ENCODE assay signal across 1 cellular context in the genomic region with DNA sequence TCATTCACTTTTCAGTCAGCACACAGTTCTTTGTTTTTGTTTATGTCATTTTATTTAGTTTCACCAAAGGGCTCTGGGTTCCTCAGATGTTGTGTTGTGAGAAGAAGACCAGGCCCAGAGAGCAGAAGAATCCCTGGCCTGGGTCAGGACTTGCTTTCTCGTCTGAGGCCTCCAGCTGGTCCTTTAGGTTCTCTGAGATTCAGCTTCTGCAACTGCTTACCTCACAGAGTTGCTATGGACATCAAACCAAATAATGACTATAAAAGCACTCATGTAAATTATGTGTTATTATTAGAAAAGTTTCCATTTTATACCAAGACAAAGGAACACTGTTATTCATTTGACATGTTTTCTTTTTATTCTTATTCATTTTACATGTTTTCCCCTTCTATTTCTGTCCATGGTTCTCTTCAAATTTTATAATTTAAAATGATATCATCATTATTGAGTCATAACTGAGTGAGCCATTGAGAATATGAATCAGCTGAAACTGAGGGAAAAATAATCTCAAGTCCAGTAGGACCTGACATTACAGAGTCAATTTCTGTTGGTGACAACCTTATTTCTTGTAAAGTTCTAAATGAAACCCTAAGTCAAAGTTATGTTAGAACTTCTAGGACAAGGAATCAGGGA.
TF ChIP-seq lines count a peak whose summit lies in the region.

No MANE protein-coding gene starts in this region.

TF ChIP-seq in GM12878, 131 proteins besides CTCF, POLR2A, EP300 and RAD21 (continued from another document):
- TF ChIP-seq HDGF (IDR thresholded peaks at IDR 0.05) (no peak), YY1 (IDR thresholded peaks at IDR 0.05; ENCODE audit: low read depth, low read length) (no peak), EZH2 (IDR thresholded peaks at IDR 0.05; ENCODE audit: borderline replicate concordance, control insufficient read depth, low read depth, low read length) (no peak), ATF7 (IDR thresholded peaks at IDR 0.05; ENCODE audit: low read depth) (peak; percentile 91), SP1 (IDR thresholded peaks at IDR 0.05; ENCODE audit: low read depth, low read length) (no peak), CBX3 (IDR thresholded peaks at IDR 0.05; ENCODE audit: borderline replicate concordance, low read depth) (no peak), GABPA (IDR thresholded peaks at IDR 0.05; ENCODE audit: low read depth) (peak; percentile 37; the same call in 1 of the 2 replicates)
- TF ChIP-seq, protein P1, sequence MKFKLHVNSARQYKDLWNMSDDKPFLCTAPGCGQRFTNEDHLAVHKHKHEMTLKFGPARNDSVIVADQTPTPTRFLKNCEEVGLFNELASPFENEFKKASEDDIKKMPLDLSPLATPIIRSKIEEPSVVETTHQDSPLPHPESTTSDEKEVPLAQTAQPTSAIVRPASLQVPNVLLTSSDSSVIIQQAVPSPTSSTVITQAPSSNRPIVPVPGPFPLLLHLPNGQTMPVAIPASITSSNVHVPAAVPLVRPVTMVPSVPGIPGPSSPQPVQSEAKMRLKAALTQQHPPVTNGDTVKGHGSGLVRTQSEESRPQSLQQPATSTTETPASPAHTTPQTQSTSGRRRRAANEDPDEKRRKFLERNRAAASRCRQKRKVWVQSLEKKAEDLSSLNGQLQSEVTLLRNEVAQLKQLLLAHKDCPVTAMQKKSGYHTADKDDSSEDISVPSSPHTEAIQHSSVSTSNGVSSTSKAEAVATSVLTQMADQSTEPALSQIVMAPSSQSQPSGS (IDR thresholded peaks at IDR 0.05; ENCODE audit: low read length) = peak; percentile 57; the same call in 1 of the 2 replicates
